23 cellular contexts compared by ENCODE assay signal in the genomic region with DNA sequence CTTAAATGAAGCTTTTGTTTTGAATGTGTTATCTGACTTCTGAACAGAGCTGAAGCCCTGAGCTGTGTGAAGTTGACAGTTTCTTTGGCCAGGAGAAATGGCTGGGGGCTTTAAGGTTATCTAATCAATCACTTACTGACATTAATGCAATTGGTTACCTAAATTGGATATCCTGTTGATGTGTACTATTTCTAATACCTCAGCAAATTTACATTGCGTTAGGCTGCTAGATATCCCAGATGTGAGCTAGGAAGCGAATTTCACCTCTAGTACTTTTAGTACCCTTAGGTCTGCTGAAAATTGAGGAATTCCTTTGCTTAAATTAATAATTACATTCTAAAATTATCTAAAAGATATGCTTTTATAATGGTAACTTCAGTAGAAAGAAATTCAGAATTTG.
"Had no signal": no experiment of that assay in that cellular context is flagged by ENCODE, and none has a peak within 500 bp of the region (broad histone marks: within the 10 kb centered on the region; RNA-seq: fewer than 3 reads in every experiment).

No MANE protein-coding gene starts in this region.

- H3K27ac ChIP-seq: foreskin keratinocyte, left ventricle myocardium inferior, lower lobe of right lung, parathyroid adenoma, psoas muscle, spleen, tibial artery, upper lobe of right lung, vagina had no signal

- H2AFZ ChIP-seq: hepatocyte, parathyroid adenoma had no signal

- H3K9ac ChIP-seq: parathyroid adenoma had no signal

- FAIRE-seq: endothelial cell of umbilical vein, kidney had no signal

- H3K27me3 ChIP-seq: foreskin keratinocyte, hepatocyte, spleen, tibial artery, upper lobe of right lung, vagina had no signal

- H3K4me1 ChIP-seq: foreskin keratinocyte, parathyroid adenoma, psoas muscle, spleen had no signal

- H3K9me3 ChIP-seq: psoas muscle, upper lobe of right lung, vagina had no signal

- H3K79me2 ChIP-seq: hepatocyte, parathyroid adenoma had no signal

- ATAC-seq: foreskin keratinocyte; left cardiac atrium; lower lobe of right lung; psoas muscle; sciatic nerve; stimulated activated memory B cell treated with anti-CD40 and anti-IgM and Interleukin-4, amounts not matched to agents 10 μg/mL and 1 μg/mL and 100 μg/mL, for 72 hours; upper lobe of right lung had no signal

- H3K4me3 ChIP-seq: hepatocyte, left ventricle myocardium inferior, lower lobe of right lung, psoas muscle, spleen, tibial artery, upper lobe of right lung, vagina had no signal

- DNase-seq: dermis blood vessel endothelial cell; erythroblast; foreskin keratinocyte; head of caudate nucleus; kidney; left cardiac atrium; left ventricle myocardium inferior; lower lobe of right lung; naive B cell; psoas muscle; retina; spleen; stimulated activated CD4-positive, alpha-beta T cell treated with anti-CD3 and anti-CD28 coated beads, Interleukin-15, amount 100 ng/mL, for 24 hours; stimulated activated CD4-positive, alpha-beta T cell treated with anti-CD3 and anti-CD28 coated beads, Interleukin-1b, Interleukin-23, amount 100 ng/mL, for 48 hours; stimulated activated CD4-positive, alpha-beta T cell treated with anti-CD3 and anti-CD28 coated beads, Interleukin-4, amount 100 ng/mL, for 24 hours; tibial artery; upper lobe of right lung had no signal

- H3K36me3 ChIP-seq: lower lobe of right lung, tibial artery, upper lobe of right lung, vagina had no signal
